Comparison of ENCODE assay signal across 18 cellular contexts in the genomic region with DNA sequence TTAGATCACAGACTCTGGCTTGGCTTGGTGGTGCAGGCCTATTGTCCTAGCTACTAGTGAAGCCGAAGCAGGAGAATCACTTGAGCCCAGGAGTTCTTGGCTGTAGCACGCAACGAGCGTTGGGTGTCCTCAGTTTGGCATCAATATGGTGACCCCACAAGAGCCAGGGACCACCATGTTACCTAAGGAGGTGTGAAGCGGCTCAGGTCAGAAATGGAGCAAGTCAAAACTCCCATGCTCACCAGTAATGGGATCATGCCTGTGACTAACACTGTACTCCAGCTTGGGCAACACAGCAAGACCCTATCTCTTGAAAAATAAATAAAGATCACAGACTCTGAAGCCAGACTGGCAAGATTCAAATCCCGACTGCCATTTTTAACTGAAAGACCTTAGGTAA. TPM values are rescaled to one million over a fixed set of nuclear protein-coding genes. Genes with fewer than 3 reads are reported as not detected.
DNase-seq lines count a peak whose midpoint lies in the region; ATAC-seq and TF ChIP-seq lines count a peak whose summit lies in the region.
"Had no signal": no experiment of that assay in that cellular context is flagged by ENCODE, and none has a peak within 500 bp of the region (broad histone marks: within the 10 kb centered on the region; RNA-seq: fewer than 3 reads in every experiment).

No MANE protein-coding gene starts in this region.

- no peak overlapping the region for H3K4me3 ChIP-seq in CD4-positive, alpha-beta memory T cell (ENCODE audit: low read length in 2 of 2)
- no peak overlapping the region for H3K4me3 ChIP-seq in brain microvascular endothelial cell (ENCODE audit: low read depth, low read length)

- H3K9me3 ChIP-seq in CD4-positive, alpha-beta memory T cell (ENCODE audit: control insufficient read depth in 1 of 2, low read length in 2 of 2): no peaks in the 10 kb centered on the region
- H3K9me3 ChIP-seq: A549 had no signal

- TF ChIP-seq CTCF in WTC11 (IDR thresholded peaks at IDR 0.05) (no peak), mesothelial cell of epicardium (IDR thresholded peaks at IDR 0.05; ENCODE audit: unreplicated experiment) (no peak), brain microvascular endothelial cell (IDR thresholded peaks at IDR 0.05; ENCODE audit: low read depth, low read length, missing control alignments) (no peak)

- H3K9me3 Mint-ChIP-seq in activated CD4-positive, alpha-beta memory T cell treated with anti-CD3 and anti-CD28 coated beads, Interleukin-2, amount 10 ng/mL, durations not matched to agents 7 days and 5 days: no peaks in the 10 kb centered on the region
- no peaks in the 10 kb centered on the region for H3K9me3 Mint-ChIP-seq in activated CD4-positive, alpha-beta memory T cell treated with anti-CD3 and anti-CD28 coated beads for 36 hours
- peaks cover 0 to 6% (median 0%) of the 10 kb centered on the region in 8 donors for H3K9me3 Mint-ChIP-seq in CD4-positive, alpha-beta memory T cell
- H3K9me3 Mint-ChIP-seq in WTC11: no peaks in the 10 kb centered on the region
- H3K9me3 Mint-ChIP-seq in mesothelial cell of epicardium: no peaks in the 10 kb centered on the region
- H3K9me3 Mint-ChIP-seq: CD4-positive, CD25-positive, alpha-beta regulatory T cell; HFFc6 had no signal

- DNase-seq in activated CD4-positive, alpha-beta memory T cell treated with anti-CD3 and anti-CD28 coated beads, Interleukin-2, amount 10 ng/mL, durations not matched to agents 7 days and 5 days: no peak
- no peak for DNase-seq in activated CD4-positive, alpha-beta memory T cell treated with anti-CD3 and anti-CD28 coated beads for 36 hours
- DNase-seq in CD4-positive, alpha-beta memory T cell: no peak
- DNase-seq in WTC11 (ENCODE audit: low spot score) (no peak), mesothelial cell of epicardium (ENCODE audit: low spot score in 2 of 2, unreplicated experiment in 2 of 2) (no peak), brain microvascular endothelial cell (no peak), NCI-H1417 treated with DMSO at 0.1 percent for 48 hours (lab: John Stamatoyannopoulos, UW) (no peak)
- DNase-seq: CD4-positive, CD25-positive, alpha-beta regulatory T cell; DMS79; GDM1; HFFc6; Karpas-422; NCI-H1105 treated with DMSO at 0.1 percent for 48 hours; NCI-H187 treated with DMSO at 0.1 percent for 48 hours; NCI-H446 had no signal

- POLR2A ChIA-PET in activated CD4-positive, alpha-beta memory T cell treated with anti-CD3 and anti-CD28 coated beads, Interleukin-2, amount 10 ng/mL, durations not matched to agents 7 days and 5 days (lab: Charles Lee): no interaction called here
- POLR2A ChIA-PET in activated CD4-positive, alpha-beta memory T cell treated with anti-CD3 and anti-CD28 coated beads for 36 hours (lab: Charles Lee): no interaction called here
- POLR2A ChIA-PET in CD4-positive, alpha-beta memory T cell (lab: Charles Lee; ENCODE audit: partially characterized antibody): no interaction called here
- POLR2A ChIA-PET in WTC11 (lab: Charles Lee): no interaction called here

- peaks cover 9% of the 10 kb centered on the region for H3K4me1 Mint-ChIP-seq in activated CD4-positive, alpha-beta memory T cell treated with anti-CD3 and anti-CD28 coated beads, Interleukin-2, amount 10 ng/mL, durations not matched to agents 7 days and 5 days
- peaks cover 6% of the 10 kb centered on the region for H3K4me1 Mint-ChIP-seq in activated CD4-positive, alpha-beta memory T cell treated with anti-CD3 and anti-CD28 coated beads for 36 hours (ENCODE audit: low read depth)
- H3K4me1 Mint-ChIP-seq in CD4-positive, alpha-beta memory T cell: peaks cover 2 to 13% (median 8%) of the 10 kb centered on the region in 4 donors
- H3K4me1 Mint-ChIP-seq in WTC11 (peaks cover 2% of the 10 kb centered on the region; the same call in 1 of the 2 replicates), mesothelial cell of epicardium (peaks cover 6% of the 10 kb centered on the region)

- no peaks in the 10 kb centered on the region for H3K27me3 Mint-ChIP-seq in activated CD4-positive, alpha-beta memory T cell treated with anti-CD3 and anti-CD28 coated beads, Interleukin-2, amount 10 ng/mL, durations not matched to agents 7 days and 5 days
- no peaks in the 10 kb centered on the region for H3K27me3 Mint-ChIP-seq in activated CD4-positive, alpha-beta memory T cell treated with anti-CD3 and anti-CD28 coated beads for 36 hours
- no peaks in the 10 kb centered on the region for H3K27me3 Mint-ChIP-seq in CD4-positive, alpha-beta memory T cell
- H3K27me3 Mint-ChIP-seq in WTC11 (ENCODE audit: low read depth): no peaks in the 10 kb centered on the region
- no peaks in the 10 kb centered on the region for H3K27me3 Mint-ChIP-seq in mesothelial cell of epicardium (ENCODE audit: low read depth)
- H3K27me3 Mint-ChIP-seq: CD4-positive, CD25-positive, alpha-beta regulatory T cell had no signal

- H3K4me3 Mint-ChIP-seq in activated CD4-positive, alpha-beta memory T cell treated with anti-CD3 and anti-CD28 coated beads, Interleukin-2, amount 10 ng/mL, durations not matched to agents 7 days and 5 days: peak overlapping the region; percentile 12
- no peak overlapping the region for H3K4me3 Mint-ChIP-seq in activated CD4-positive, alpha-beta memory T cell treated with anti-CD3 and anti-CD28 coated beads for 36 hours
- peak overlapping the region in 2 of 8 donors; percentile 45 to 86 for H3K4me3 Mint-ChIP-seq in CD4-positive, alpha-beta memory T cell
- H3K4me3 Mint-ChIP-seq in WTC11 (no peak overlapping the region), mesothelial cell of epicardium (no peak overlapping the region)
- H3K4me3 Mint-ChIP-seq: HFFc6 had no signal

- peaks cover 9% of the 10 kb centered on the region for H3K36me3 Mint-ChIP-seq in activated CD4-positive, alpha-beta memory T cell treated with anti-CD3 and anti-CD28 coated beads, Interleukin-2, amount 10 ng/mL, durations not matched to agents 7 days and 5 days (ENCODE audit: low read depth)
- H3K36me3 Mint-ChIP-seq in activated CD4-positive, alpha-beta memory T cell treated with anti-CD3 and anti-CD28 coated beads for 36 hours: peaks cover 3% of the 10 kb centered on the region
- H3K36me3 Mint-ChIP-seq in CD4-positive, alpha-beta memory T cell: peaks cover 0 to 7% of the 10 kb centered on the region in 2 donors
- H3K36me3 Mint-ChIP-seq in WTC11 (no peaks in the 10 kb centered on the region), mesothelial cell of epicardium (no peaks in the 10 kb centered on the region)
- H3K36me3 Mint-ChIP-seq: CD4-positive, CD25-positive, alpha-beta regulatory T cell had no signal

- peaks cover 28% of the 10 kb centered on the region for H3K4me1 ChIP-seq in CD4-positive, alpha-beta memory T cell (ENCODE audit: insufficient read depth, low read length)

- ATAC-seq in WTC11 (no peak), GM19035 (IDR thresholded peaks at IDR 0.05; ENCODE audit: unreplicated experiment) (no peak)
- ATAC-seq: A549, Right ventricle myocardium inferior had no signal

- H3K27ac ChIP-seq in CD4-positive, alpha-beta memory T cell (ENCODE audit: low read depth, low read length): no peak overlapping the region
- no peak overlapping the region for H3K27ac ChIP-seq in brain microvascular endothelial cell
- H3K27ac ChIP-seq: A549 had no signal

- intact Hi-C loops in activated CD4-positive, alpha-beta memory T cell treated with anti-CD3 and anti-CD28 coated beads for 36 hours (cut with micrococcal nuclease): no loop called here
- intact Hi-C loops in CD4-positive, alpha-beta memory T cell (cut with micrococcal nuclease): no loop called here

- no peaks in the 10 kb centered on the region for H3K36me3 ChIP-seq in CD4-positive, alpha-beta memory T cell (ENCODE audit: insufficient read depth, low read length)
- H3K36me3 ChIP-seq in brain microvascular endothelial cell (replicated peaks): no peaks in the 10 kb centered on the region

- in situ Hi-C loops in brain microvascular endothelial cell (cut with HindIII; ENCODE audit: low pct_ligation_motif_present, low sequenced_read_pairs): no loop called here

- H3K27me3 ChIP-seq in CD4-positive, alpha-beta memory T cell (ENCODE audit: insufficient read depth, low read length): no peaks in the 10 kb centered on the region
- no peaks in the 10 kb centered on the region for H3K27me3 ChIP-seq in brain microvascular endothelial cell (replicated peaks)

- H3K27ac Mint-ChIP-seq in activated CD4-positive, alpha-beta memory T cell treated with anti-CD3 and anti-CD28 coated beads, Interleukin-2, amount 10 ng/mL, durations not matched to agents 7 days and 5 days: no peak overlapping the region
- no peak overlapping the region for H3K27ac Mint-ChIP-seq in activated CD4-positive, alpha-beta memory T cell treated with anti-CD3 and anti-CD28 coated beads for 36 hours
- H3K27ac Mint-ChIP-seq in CD4-positive, alpha-beta memory T cell: peak overlapping the region in 4 of 7 donors; percentile 48 to 90 (median 82)
- H3K27ac Mint-ChIP-seq in WTC11 (no peak overlapping the region; the same call in 1 of the 2 replicates), mesothelial cell of epicardium (peak overlapping the region; percentile 75)

- CTCF ChIA-PET in activated CD4-positive, alpha-beta memory T cell treated with anti-CD3 and anti-CD28 coated beads, Interleukin-2, amount 10 ng/mL, durations not matched to agents 7 days and 5 days (lab: Charles Lee): no interaction called here
- CTCF ChIA-PET in activated CD4-positive, alpha-beta memory T cell treated with anti-CD3 and anti-CD28 coated beads for 36 hours (lab: Charles Lee): no interaction called here
- CTCF ChIA-PET in CD4-positive, alpha-beta memory T cell (lab: Charles Lee; ENCODE audit: partially characterized antibody): no interaction called here
- CTCF ChIA-PET in WTC11 (lab: Charles Lee): no interaction called here

TF ChIP-seq in WTC11, 78 proteins besides CTCF, POLR2A, EP300 and RAD21:
- TF ChIP-seq EMX1 (CRISPR knock-in tag; IDR thresholded peaks at IDR 0.05): no peak
- TF ChIP-seq ZNF121 (CRISPR knock-in tag; IDR thresholded peaks at IDR 0.05): peak; percentile 25; the same call in 1 of the 2 replicates

RNA-seq across cellular contexts. Expression of a gene that starts 1.7 kb away (rescaled TPM):
- 10 to 100 TPM; 19.5 to 21.9 TPM for total RNA-seq in activated CD4-positive, alpha-beta memory T cell treated with anti-CD3 and anti-CD28 coated beads, Interleukin-2, amount 10 ng/mL, durations not matched to agents 7 days and 5 days
- 10 to 100 TPM; 31.3 to 32.4 TPM for total RNA-seq in activated CD4-positive, alpha-beta memory T cell treated with anti-CD3 and anti-CD28 coated beads for 36 hours
- total RNA-seq in CD4-positive, alpha-beta memory T cell: 10 to 100 TPM; 21.3 to 22.7 TPM
- 10 to 100 TPM; 13.0 to 20.8 TPM for polyA plus RNA-seq in CD4-positive, alpha-beta memory T cell
- 28.1 to 31.8 TPM (median 28.7 TPM) in 3 replicates for total RNA-seq in WTC11 (2021)
- 24.8 to 25.7 TPM (median 25.6 TPM) in 3 replicates for total RNA-seq in mesothelial cell of epicardium

RNA-seq across cellular contexts. Expression of a gene that starts 29.9 kb away (rescaled TPM):
- not detected for total RNA-seq in activated CD4-positive, alpha-beta memory T cell treated with anti-CD3 and anti-CD28 coated beads, Interleukin-2, amount 10 ng/mL, durations not matched to agents 7 days and 5 days
- total RNA-seq in activated CD4-positive, alpha-beta memory T cell treated with anti-CD3 and anti-CD28 coated beads for 36 hours: not detected
- not detected for total RNA-seq in CD4-positive, alpha-beta memory T cell
- polyA plus RNA-seq in CD4-positive, alpha-beta memory T cell: under 1 TPM; 0.17 to 0.20 TPM
- total RNA-seq in WTC11 (2021) (0.42 to 1.9 TPM (median 1.2 TPM) in 3 replicates), mesothelial cell of epicardium (0.09 to 0.27 TPM (median 0.27 TPM) in 3 replicates)
- total RNA-seq: CD4-positive, CD25-positive, alpha-beta regulatory T cell; HFFc6 had no signal

Comparison
In these comparisons a context has a peak if more than half of its experiments do, and no peak if none do; other contexts are left out.
1. H3K27ac Mint-ChIP-seq: peak in CD4-positive, alpha-beta memory T cell (4 of 7) and mesothelial cell of epicardium (single experiment); none in activated CD4-positive, alpha-beta memory T cell treated with anti-CD3 and anti-CD28 coated beads, Interleukin-2, amount 10 ng/mL, durations not matched to agents 7 days and 5 days (single experiment), activated CD4-positive, alpha-beta memory T cell treated with anti-CD3 and anti-CD28 coated beads for 36 hours (single experiment) and WTC11 (single experiment).